1 cellular context compared by ENCODE assay signal in genomic region chr10:133412381-133412711, GRCh38.
A peak's percentile ranks its signal among the peaks of the same experiment; 100 is the strongest.
TF ChIP-seq lines count a peak whose summit lies in the region.

No MANE protein-coding gene starts in this region.

TF ChIP-seq in HepG2, 621 proteins besides CTCF, POLR2A, EP300 and RAD21:
- TF ChIP-seq ZNF746 (CRISPR knock-in tag; IDR thresholded peaks at IDR 0.05) (no peak), ZNF280D (CRISPR knock-in tag; IDR thresholded peaks at IDR 0.05) (peak; percentile 69; the same call in 1 of the 2 replicates)
